In the genomic region with DNA sequence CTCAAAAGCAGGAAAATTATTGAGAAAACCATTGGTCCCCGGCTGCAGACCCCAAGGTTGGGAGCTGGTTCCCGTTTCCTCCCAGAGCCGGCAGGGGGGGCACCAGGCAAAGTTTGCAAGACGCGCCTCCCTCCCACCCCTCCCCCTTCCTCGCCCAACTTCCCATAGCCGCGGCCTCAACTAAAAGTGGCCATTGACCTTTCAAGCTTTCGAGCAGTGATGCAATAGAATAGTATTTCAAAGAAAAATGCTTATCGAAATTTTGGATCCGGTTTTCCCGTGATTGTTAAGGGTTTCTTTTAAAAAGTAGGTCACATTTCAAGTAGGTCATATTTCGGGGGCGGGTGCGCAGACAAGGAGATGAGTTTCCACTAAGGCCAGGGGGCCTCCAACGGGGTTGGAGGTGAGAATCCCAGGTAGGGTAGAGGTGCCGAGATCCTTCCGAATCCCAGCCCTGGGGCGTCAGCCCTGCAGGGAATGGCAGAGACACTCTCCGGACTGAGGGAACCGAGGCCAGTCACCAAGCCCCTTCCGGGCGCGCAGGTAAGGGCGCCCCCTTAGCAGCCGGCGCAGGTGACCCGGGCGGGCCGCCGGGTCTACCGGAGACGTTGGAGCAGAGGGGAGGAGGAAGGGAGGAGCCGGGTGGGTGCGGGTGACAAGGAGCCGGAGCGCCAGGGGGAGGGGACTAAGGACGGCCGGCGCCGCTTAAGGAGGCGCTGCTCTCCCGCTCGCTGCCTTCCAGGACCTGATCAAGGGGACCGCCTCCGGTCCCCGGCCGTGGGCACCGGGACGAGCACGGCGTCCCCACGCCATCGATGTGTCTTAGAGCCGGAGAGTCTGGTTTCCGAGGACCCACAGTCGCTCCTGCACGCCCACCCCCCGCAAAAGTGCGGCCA, we compare ENCODE assay signal across 1 cellular context.
TF ChIP-seq lines count a peak whose summit lies in the region.

No MANE protein-coding gene starts in this region.

TF ChIP-seq in K562, 482 proteins besides CTCF, POLR2A, EP300 and RAD21 (continued from another document and continues in another):
- TF ChIP-seq HBP1 (CRISPR knock-in tag; IDR thresholded peaks at IDR 0.05) (no peak), ZNF165 (CRISPR knock-in tag; IDR thresholded peaks at IDR 0.05; ENCODE audit: borderline replicate concordance) (no peak), SRSF9 (IDR thresholded peaks at IDR 0.05; ENCODE audit: borderline replicate concordance, low read depth, low read length) (no peak), PPARD (CRISPR knock-in tag; IDR thresholded peaks at IDR 0.05) (no peak), ZNF436 (CRISPR knock-in tag; IDR thresholded peaks at IDR 0.05) (no peak), IRF2 (CRISPR knock-in tag; IDR thresholded peaks at IDR 0.05) (no peak), HDAC6 (IDR thresholded peaks at IDR 0.05; ENCODE audit: low read depth, low read length) (no peak), AFF4 (CRISPR knock-in tag; IDR thresholded peaks at IDR 0.05) (peak; percentile 66; the same call in 1 of the 2 replicates), CHD1 (IDR thresholded peaks at IDR 0.05; ENCODE audit: low read length) (peak; percentile 82), NR4A1 (CRISPR knock-in tag; IDR thresholded peaks at IDR 0.05) (no peak), NR4A1 (tag; IDR thresholded peaks at IDR 0.05) (no peak), PYGO2 (tag; IDR thresholded peaks at IDR 0.05) (no peak), RBM22 (IDR thresholded peaks at IDR 0.05; ENCODE audit: low read depth, low read length, poor library complexity, severe bottlenecking) (peak; percentile 80), ZZZ3 (IDR thresholded peaks at IDR 0.05) (no peak), PTRF (tag; IDR thresholded peaks at IDR 0.05) (no peak), SLC30A9 (CRISPR knock-in tag; IDR thresholded peaks at IDR 0.05) (no peak), NR3C1 (CRISPR knock-in tag; IDR thresholded peaks at IDR 0.05) (no peak), GTF2B (IDR thresholded peaks at IDR 0.05; ENCODE audit: extremely low read depth, insufficient read length) (no peak), DIDO1 (tag; IDR thresholded peaks at IDR 0.05; ENCODE audit: low read depth) (no peak), ZKSCAN3 (CRISPR knock-in tag; IDR thresholded peaks at IDR 0.05) (no peak), ZC3H8 (IDR thresholded peaks at IDR 0.05) (no peak), GTF2F1 (IDR thresholded peaks at IDR 0.05; ENCODE audit: low read depth, low read length) (no peak), NR2C1 (IDR thresholded peaks at IDR 0.05) (peak; percentile 53), NR2C1 (tag; IDR thresholded peaks at IDR 0.05) (peak; percentile 68; the same call in 1 of the 2 replicates), NFE2 (IDR thresholded peaks at IDR 0.05; ENCODE audit: low read depth) (no peak), ZNF780A (CRISPR knock-in tag; IDR thresholded peaks at IDR 0.05) (0 out of 2 replicates have a peak, but pooled peaks have one; percentile 28), THRAP3 (IDR thresholded peaks at IDR 0.05; ENCODE audit: borderline replicate concordance) (no peak), SIRT6 (IDR thresholded peaks at IDR 0.05; ENCODE audit: low read depth, low read length) (no peak), SMARCA4 (IDR thresholded peaks at IDR 0.05) (peak; percentile 59), KLF10 (CRISPR knock-in tag; IDR thresholded peaks at IDR 0.05) (no peak), CHCHD3 (CRISPR knock-in tag; IDR thresholded peaks at IDR 0.05) (0 out of 2 replicates have a peak, but pooled peaks have one; percentile 5), FOXA3 (CRISPR knock-in tag; conservative IDR thresholded peaks at IDR 0.05 in 1 of 2, IDR thresholded peaks at IDR 0.05 in 1 of 2) (no peak), TBL1XR1 (IDR thresholded peaks at IDR 0.05; ENCODE audit: low read length in 2 of 2) (peak; percentile 31 to 94; a peak in 2 of 4 replicates), SREBF2 (CRISPR knock-in tag; IDR thresholded peaks at IDR 0.05) (no peak), NBN (IDR thresholded peaks at IDR 0.05; ENCODE audit: low read depth) (peak; percentile 54; the same call in 1 of the 2 replicates), ARHGAP35 (IDR thresholded peaks at IDR 0.05; ENCODE audit: partially characterized antibody) (no peak), FOXJ3 (CRISPR knock-in tag; IDR thresholded peaks at IDR 0.05) (no peak), HNRNPK (IDR thresholded peaks at IDR 0.05; ENCODE audit: low read depth, low read length, poor library complexity, severe bottlenecking) (no peak), MXI1 (IDR thresholded peaks at IDR 0.05; ENCODE audit: low read depth, low read length) (no peak), ADNP (tag; IDR thresholded peaks at IDR 0.05) (no peak), POU5F1 (IDR thresholded peaks at IDR 0.05; ENCODE audit: borderline replicate concordance, low read depth, low read length, partially characterized antibody) (no peak), COPS2 (conservative IDR thresholded peaks at IDR 0.05) (no peak), SRSF1 (IDR thresholded peaks at IDR 0.05; ENCODE audit: low read depth, low read length) (0 out of 2 replicates have a peak, but pooled peaks have one; percentile 57), PML (IDR thresholded peaks at IDR 0.05; ENCODE audit: low read length) (no peak), ZNF239 (CRISPR knock-in tag; IDR thresholded peaks at IDR 0.05) (no peak), POLR2B (IDR thresholded peaks at IDR 0.05; ENCODE audit: low read depth, partially characterized antibody) (peak; percentile 42), KDM5B (IDR thresholded peaks at IDR 0.05; ENCODE audit: insufficient replicate concordance, low read depth, low read length) (no peak), RFX7 (CRISPR knock-in tag; IDR thresholded peaks at IDR 0.05) (no peak)
- TF ChIP-seq, protein P1, sequence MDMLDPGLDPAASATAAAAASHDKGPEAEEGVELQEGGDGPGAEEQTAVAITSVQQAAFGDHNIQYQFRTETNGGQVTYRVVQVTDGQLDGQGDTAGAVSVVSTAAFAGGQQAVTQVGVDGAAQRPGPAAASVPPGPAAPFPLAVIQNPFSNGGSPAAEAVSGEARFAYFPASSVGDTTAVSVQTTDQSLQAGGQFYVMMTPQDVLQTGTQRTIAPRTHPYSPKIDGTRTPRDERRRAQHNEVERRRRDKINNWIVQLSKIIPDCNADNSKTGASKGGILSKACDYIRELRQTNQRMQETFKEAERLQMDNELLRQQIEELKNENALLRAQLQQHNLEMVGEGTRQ (CRISPR knock-in tag; IDR thresholded peaks at IDR 0.05) = no peak
- TF ChIP-seq, protein P2, sequence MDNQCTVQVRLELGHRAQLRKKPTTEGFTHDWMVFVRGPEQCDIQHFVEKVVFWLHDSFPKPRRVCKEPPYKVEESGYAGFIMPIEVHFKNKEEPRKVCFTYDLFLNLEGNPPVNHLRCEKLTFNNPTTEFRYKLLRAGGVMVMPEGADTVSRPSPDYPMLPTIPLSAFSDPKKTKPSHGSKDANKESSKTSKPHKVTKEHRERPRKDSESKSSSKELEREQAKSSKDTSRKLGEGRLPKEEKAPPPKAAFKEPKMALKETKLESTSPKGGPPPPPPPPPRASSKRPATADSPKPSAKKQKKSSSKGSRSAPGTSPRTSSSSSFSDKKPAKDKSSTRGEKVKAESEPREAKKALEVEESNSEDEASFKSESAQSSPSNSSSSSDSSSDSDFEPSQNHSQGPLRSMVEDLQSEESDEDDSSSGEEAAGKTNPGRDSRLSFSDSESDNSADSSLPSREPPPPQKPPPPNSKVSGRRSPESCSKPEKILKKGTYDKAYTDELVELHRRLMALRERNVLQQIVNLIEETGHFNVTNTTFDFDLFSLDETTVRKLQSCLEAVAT (IDR thresholded peaks at IDR 0.05) = no peak
- TF ChIP-seq, protein P3, sequence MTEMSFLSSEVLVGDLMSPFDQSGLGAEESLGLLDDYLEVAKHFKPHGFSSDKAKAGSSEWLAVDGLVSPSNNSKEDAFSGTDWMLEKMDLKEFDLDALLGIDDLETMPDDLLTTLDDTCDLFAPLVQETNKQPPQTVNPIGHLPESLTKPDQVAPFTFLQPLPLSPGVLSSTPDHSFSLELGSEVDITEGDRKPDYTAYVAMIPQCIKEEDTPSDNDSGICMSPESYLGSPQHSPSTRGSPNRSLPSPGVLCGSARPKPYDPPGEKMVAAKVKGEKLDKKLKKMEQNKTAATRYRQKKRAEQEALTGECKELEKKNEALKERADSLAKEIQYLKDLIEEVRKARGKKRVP (CRISPR knock-in tag; IDR thresholded peaks at IDR 0.05) = 0 out of 2 replicates have a peak, but pooled peaks have one; percentile 11
